ENCODE assay signal across 25 cellular contexts in the genomic region with DNA sequence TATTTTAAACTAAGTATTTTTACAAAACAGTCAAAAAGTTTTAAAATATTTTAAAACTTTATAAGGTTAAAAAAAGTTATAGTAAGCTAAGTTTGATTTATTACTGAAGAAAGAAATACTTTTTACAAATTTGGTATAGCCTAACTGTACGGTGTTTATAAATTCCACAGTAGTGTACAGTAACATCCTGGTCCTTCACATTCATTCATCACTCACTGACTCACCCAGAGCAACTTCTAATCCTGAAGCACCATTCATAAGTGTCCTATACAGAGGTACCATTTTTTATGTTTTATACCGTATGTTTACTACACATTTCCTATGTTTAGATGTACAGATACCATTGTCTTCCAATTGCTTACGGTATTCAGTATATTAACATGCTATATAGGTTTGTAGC.
"Had no signal": no experiment of that assay in that cellular context is flagged by ENCODE, and none has a peak within 500 bp of the region (broad histone marks: within the 10 kb centered on the region; RNA-seq: fewer than 3 reads in every experiment).

No MANE protein-coding gene starts in this region.

- DNase-seq: activated CD4-positive, alpha-beta T cell treated with anti-CD3 and anti-CD28 coated beads, Interleukin-2, amount 50 U/mL, for 4 hours; activated CD8-positive, alpha-beta T cell treated with anti-CD3 and anti-CD28 coated beads for 36 hours; activated gamma-delta T cell; activated naive CD4-positive, alpha-beta T cell treated with Interleukin-2 at 50 U/mL for 16 hours; activated naive CD8-positive, alpha-beta T cell treated with anti-CD3 and anti-CD28 coated beads, Interleukin-2, amount 10 ng/mL, durations not matched to agents 7 days and 5 days; activated T-cell treated with anti-CD3 and anti-CD28 coated beads, Interleukin-2, amount 50 U/mL, for 1 hour; caudate nucleus; cerebellar nuclear complex; Karpas-422; KBM-7; NCI-H1048; NCI-H1105 treated with DMSO at 0.1 percent for 48 hours; NCI-H1436; NCI-H1694; NCI-H1930; NCI-H2081 treated with DMSO at 0.1 percent for 48 hours; NCI-H345; NCI-H524 treated with DMSO at 0.1 percent for 48 hours; Peyer's patch; SIG-M5; T1000; WERI-Rb-1 had no signal

- H3K4me1 ChIP-seq: Peyer's patch had no signal

- ATAC-seq: activated CD8-positive, alpha-beta T cell treated with anti-CD3 and anti-CD28 coated beads for 36 hours; Right ventricle myocardium inferior had no signal

- H3K27me3 ChIP-seq: Peyer's patch had no signal

- FAIRE-seq: bronchial epithelial cell had no signal

- H3K27ac ChIP-seq: Peyer's patch, RWPE1, WERI-Rb-1 had no signal

- H3K4me3 ChIP-seq: Peyer's patch had no signal

- H3K36me3 ChIP-seq: Peyer's patch, WERI-Rb-1 had no signal

- H3K9me3 ChIP-seq: Peyer's patch had no signal
